In genomic region chr7:23469150-23469960, GRCh38 we compare ENCODE assay signal across 1 cellular context.
TF ChIP-seq lines count a peak whose summit lies in the region.

No MANE protein-coding gene starts in this region.

TF ChIP-seq in K562, 482 proteins besides CTCF, POLR2A, EP300 and RAD21 (continued from another document and continues in another):
- peak; percentile 44; the same call in 1 of the 2 replicates for TF ChIP-seq MAX (CRISPR knock-in tag; IDR thresholded peaks at IDR 0.05)
- peak; percentile 18 for TF ChIP-seq CCNT2 (IDR thresholded peaks at IDR 0.05; ENCODE audit: borderline replicate concordance, extremely low read depth, insufficient read length, low read depth, low read length)
- TF ChIP-seq NFRKB (IDR thresholded peaks at IDR 0.05; ENCODE audit: low read depth) = peak; percentile 4; the same call in 1 of the 2 replicates
- TF ChIP-seq NONO (IDR thresholded peaks at IDR 0.05; ENCODE audit: low read depth in 2 of 2, low read length in 1 of 2) = 0 out of 4 replicates have a peak, but pooled peaks of 1 of the 2 experiments have one; percentile 11
- 0 out of 2 replicates have a peak, but pooled peaks have one; percentile 31 for TF ChIP-seq TAF7 (tag; IDR thresholded peaks at IDR 0.05)
- no peak for TF ChIP-seq PHF20 (IDR thresholded peaks at IDR 0.05; ENCODE audit: partially characterized antibody)
- TF ChIP-seq NFIC (IDR thresholded peaks at IDR 0.05) = no peak
- 0 out of 2 replicates have a peak, but pooled peaks have one; percentile 22 for TF ChIP-seq HIVEP1 (CRISPR knock-in tag; IDR thresholded peaks at IDR 0.05)
- peak; percentile 18; the same call in 1 of the 2 replicates for TF ChIP-seq ZBTB33 (CRISPR knock-in tag; IDR thresholded peaks at IDR 0.05)
- peak; percentile 43 for TF ChIP-seq EGR1 (conservative IDR thresholded peaks at IDR 0.05)
- TF ChIP-seq MCM5 (IDR thresholded peaks at IDR 0.05; ENCODE audit: low read depth) = no peak
- TF ChIP-seq TBP (optimal IDR thresholded peaks at IDR 0.05; ENCODE audit: low read depth, low read length) = no peak
- TF ChIP-seq ZNF592 (IDR thresholded peaks at IDR 0.05) = peak; percentile 62; the same call in 1 of the 2 replicates
- TF ChIP-seq E2F3 (CRISPR knock-in tag; IDR thresholded peaks at IDR 0.05) = peak; percentile 54; the same call in 1 of the 2 replicates
- TF ChIP-seq MLLT1 (IDR thresholded peaks at IDR 0.05) = peak in 1 of 2 experiments; percentile 40; a peak in 1 of 4 replicates
- peak; percentile 90 for TF ChIP-seq SAFB (IDR thresholded peaks at IDR 0.05; ENCODE audit: borderline replicate concordance, low read depth, low read length)
- TF ChIP-seq MAZ (CRISPR knock-in tag; conservative IDR thresholded peaks at IDR 0.05 in 1 of 2, IDR thresholded peaks at IDR 0.05 in 1 of 2) = peak in 1 of 2 experiments; percentile 11; a peak in 2 of 4 replicates
- TF ChIP-seq BHLHE40 (IDR thresholded peaks at IDR 0.05; ENCODE audit: low read length) = peak; percentile 30
- no peak for TF ChIP-seq NFXL1 (CRISPR knock-in tag; IDR thresholded peaks at IDR 0.05)
- TF ChIP-seq ZBTB7A (IDR thresholded peaks at IDR 0.05; ENCODE audit: borderline replicate concordance, control insufficient read depth, low read depth, low read length) = peak; percentile 61; the same call in 1 of the 2 replicates
- TF ChIP-seq HMGN3 (IDR thresholded peaks at IDR 0.05; ENCODE audit: borderline replicate concordance, extremely low read depth, insufficient read length, low read depth, low read length) = peak; percentile 68
- TF ChIP-seq E2F6 (IDR thresholded peaks at IDR 0.05; ENCODE audit: borderline replicate concordance in 1 of 2, extremely low read depth in 1 of 2, insufficient read depth in 1 of 2, insufficient read length in 1 of 2, low read depth in 1 of 2, low read length in 1 of 2, poor library complexity in 1 of 2, severe bottlenecking in 1 of 2) = peak; percentile 57 to 75
- TF ChIP-seq MNT (conservative IDR thresholded peaks at IDR 0.05) = peak in 1 of 2 experiments; percentile 33; a peak in 2 of 4 replicates
- TF ChIP-seq POLR2G (IDR thresholded peaks at IDR 0.05; ENCODE audit: low read depth, low read length) = peak; percentile 90
- peak; percentile 49; the same call in 1 of the 2 replicates for TF ChIP-seq POLR2AphosphoS5 (IDR thresholded peaks at IDR 0.05; ENCODE audit: control insufficient read depth, insufficient read depth, low read depth, low read length)
- peak; percentile 23; the same call in 1 of the 2 replicates for TF ChIP-seq ZBTB9 (CRISPR knock-in tag; IDR thresholded peaks at IDR 0.05)
- TF ChIP-seq UBTF (IDR thresholded peaks at IDR 0.05; ENCODE audit: borderline replicate concordance in 1 of 2, low read depth in 2 of 2, low read length in 2 of 2) = peak; percentile 93; a peak in 3 of 4 replicates
- peak; percentile 62; the same call in 1 of the 2 replicates for TF ChIP-seq PHF8 (IDR thresholded peaks at IDR 0.05; ENCODE audit: borderline replicate concordance, low read length)
- no peak for TF ChIP-seq KDM1A (IDR thresholded peaks at IDR 0.05)
- TF ChIP-seq FOXP4 (CRISPR knock-in tag; IDR thresholded peaks at IDR 0.05; ENCODE audit: borderline replicate concordance) = no peak
- TF ChIP-seq FIP1L1 (IDR thresholded peaks at IDR 0.05; ENCODE audit: low read depth, low read length, poor library complexity, severe bottlenecking) = peak; percentile 35
- peak in 1 of 2 experiments; percentile 19; a peak in 2 of 4 replicates for TF ChIP-seq NRF1 (conservative IDR thresholded peaks at IDR 0.05 in 1 of 2, IDR thresholded peaks at IDR 0.05 in 1 of 2)
- TF ChIP-seq RUNX1 (IDR thresholded peaks at IDR 0.05; ENCODE audit: low read depth) = peak; percentile 32; the same call in 1 of the 2 replicates
- TF ChIP-seq CHD2 (IDR thresholded peaks at IDR 0.05; ENCODE audit: low read depth, low read length) = no peak
- TF ChIP-seq ZBTB11 (CRISPR knock-in tag; IDR thresholded peaks at IDR 0.05) = no peak
